1 cellular context compared by ENCODE assay signal in genomic region chr11:74033046-74033445, GRCh38.
A peak's percentile ranks its signal among the peaks of the same experiment; 100 is the strongest.
TF ChIP-seq lines count a peak whose summit lies in the region.

No MANE protein-coding gene starts in this region.

TF ChIP-seq in HepG2, 621 proteins besides CTCF, POLR2A, EP300 and RAD21:
- TF ChIP-seq ZNF556 (CRISPR knock-in tag; IDR thresholded peaks at IDR 0.05; ENCODE audit: borderline replicate concordance), result no peak
- TF ChIP-seq ZBTB21 (CRISPR knock-in tag; IDR thresholded peaks at IDR 0.05), result no peak
- peak; percentile 41 for TF ChIP-seq STAG1 (CRISPR knock-in tag; IDR thresholded peaks at IDR 0.05)
